Comparison of ENCODE assay signal across 16 cellular contexts in genomic region chr14:22380511-22381455, GRCh38.
A peak's percentile ranks its signal among the peaks of the same experiment; 100 is the strongest.
DNase-seq lines count a peak whose midpoint lies in the region; TF ChIP-seq lines count a peak whose summit lies in the region.
"Had no signal": no experiment of that assay in that cellular context is flagged by ENCODE, and none has a peak within 500 bp of the region (broad histone marks: within the 10 kb centered on the region; RNA-seq: fewer than 3 reads in every experiment).

No MANE protein-coding gene starts in this region.

- peak; percentile 41 for DNase-seq in AG20443 (ENCODE audit: low spot score)
- peak; percentile 53 for DNase-seq in dedifferentiated amniotic fluid mesenchymal stem cell (ENCODE audit: extremely low spot score)
- DNase-seq in OCI-M1 (lab: John Stamatoyannopoulos, UW): no peak
- no peak for DNase-seq in GM19240 (ENCODE audit: insufficient read length, low spot score)
- no peak for DNase-seq in DMS53 (lab: John Stamatoyannopoulos, UW)
- no peak for DNase-seq in activated CD4-positive, alpha-beta T cell treated with anti-CD3 and anti-CD28 coated beads for 4 hours
- DNase-seq: activated CD8-positive, alpha-beta memory T cell treated with anti-CD3 and anti-CD28 coated beads for 24 hours; BE2C; DND-41; Peyer's patch; stimulated activated CD4-positive, alpha-beta T cell treated with anti-CD3 and anti-CD28 coated beads, Interleukin-4, amount 100 ng/mL, for 1 hour; stimulated activated naive CD4-positive, alpha-beta T cell had no signal

- no peaks in the 10 kb centered on the region for H3K9me3 ChIP-seq in KOPT-K1 (ENCODE audit: insufficient read depth, low read length, poor library complexity, severe bottlenecking)
- H3K9me3 ChIP-seq: BE2C, Peyer's patch had no signal

- peak overlapping the region; percentile 24 to 49 (median 36) for H3K27ac Mint-ChIP-seq in nephron
- H3K27ac Mint-ChIP-seq: activated naive CD8-positive, alpha-beta T cell; T-helper 2 cell treated with Interferon-gamma antibody and Interleukin-4, amounts not matched to agents 5 μg/mL and 100 μg/mL, for 36 hours had no signal

- peaks cover 3% of the 10 kb centered on the region for H3K27me3 Mint-ChIP-seq in nephron (ENCODE audit: low read depth)
- H3K27me3 Mint-ChIP-seq: activated naive CD8-positive, alpha-beta T cell had no signal

- H3K36me3 ChIP-seq in KOPT-K1 (ENCODE audit: insufficient read depth, low read length): no peaks in the 10 kb centered on the region
- H3K36me3 ChIP-seq: BE2C, Peyer's patch had no signal

- H3K9me3 Mint-ChIP-seq in nephron: no peaks in the 10 kb centered on the region
- H3K9me3 Mint-ChIP-seq: T-helper 2 cell treated with Interferon-gamma antibody and Interleukin-4, amounts not matched to agents 5 μg/mL and 100 μg/mL, for 36 hours had no signal

- no peak for TF ChIP-seq CTCF in nephron (IDR thresholded peaks at IDR 0.05; ENCODE audit: unreplicated experiment in 3 of 3)

- no peaks in the 10 kb centered on the region for H3K36me3 Mint-ChIP-seq in nephron (ENCODE audit: low read depth)
- H3K36me3 Mint-ChIP-seq: activated naive CD8-positive, alpha-beta T cell had no signal

- H3K4me3 Mint-ChIP-seq in nephron: no peak overlapping the region
- H3K4me3 Mint-ChIP-seq: activated naive CD8-positive, alpha-beta T cell; T-helper 2 cell treated with Interferon-gamma antibody and Interleukin-4, amounts not matched to agents 5 μg/mL and 100 μg/mL, for 36 hours had no signal

- H3K4me1 Mint-ChIP-seq in nephron: peaks cover 29% of the 10 kb centered on the region

- peak overlapping the region; percentile 83 for H3K27ac ChIP-seq in KOPT-K1 (ENCODE audit: low read depth, low read length, poor library complexity, severe bottlenecking)
- H3K27ac ChIP-seq: Peyer's patch had no signal

Comparison
In these comparisons a context has a peak if more than half of its experiments do, and no peak if none do; other contexts are left out.
1. DNase-seq: peak in AG20443 (single experiment) and dedifferentiated amniotic fluid mesenchymal stem cell (single experiment); none in OCI-M1 (single experiment), GM19240 (single experiment), DMS53 (single experiment) and activated CD4-positive, alpha-beta T cell treated with anti-CD3 and anti-CD28 coated beads for 4 hours (0 of 2).